ENCODE assay signal across 23 cellular contexts in genomic region chr7:25408861-25409260, GRCh38.
"Had no signal": no experiment of that assay in that cellular context is flagged by ENCODE, and none has a peak within 500 bp of the region (broad histone marks: within the 10 kb centered on the region; RNA-seq: fewer than 3 reads in every experiment).

No MANE protein-coding gene starts in this region.

- H3K4me3 ChIP-seq: cardiac muscle cell, SK-N-MC had no signal

- H3K27me3 ChIP-seq: brain microvascular endothelial cell, cardiac muscle cell had no signal

- ATAC-seq: activated T-helper 17 cell treated with anti-CD3 and anti-CD28 coated beads, Interleukin-2, amount 50 U/mL, for 72 hours; Right ventricle myocardium inferior; T-cell had no signal

- H3K27ac ChIP-seq: brain microvascular endothelial cell, cardiac muscle cell, SK-N-MC had no signal

- DNase-seq: activated CD4-positive, alpha-beta memory T cell treated with anti-CD3 and anti-CD28 coated beads for 36 hours; activated CD4-positive, alpha-beta T cell treated with anti-CD3 and anti-CD28 coated beads, Interleukin-2, amount 10 ng/mL, durations not matched to agents 7 days and 5 days; activated CD4-positive, CD25-positive, alpha-beta regulatory T cell; activated CD8-positive, alpha-beta memory T cell treated with anti-CD3 and anti-CD28 coated beads for 24 hours; activated gamma-delta T cell; activated naive CD4-positive, alpha-beta T cell treated with anti-CD3 and anti-CD28 coated beads for 36 hours; activated T-cell treated with anti-CD3 and anti-CD28 coated beads for 4 hours; activated T-cell treated with anti-CD3 and anti-CD28 coated beads, Interleukin-2, amount 50 U/mL, for 48 hours; brain microvascular endothelial cell; KG1; NCI-H1092; NCI-H2029; NCI-H2107; NCI-H446 treated with DMSO at 0.1 percent for 48 hours; NCI-H526; NCI-H774; T-cell; T-helper 2 cell; T1000 had no signal

- H3K36me3 ChIP-seq: brain microvascular endothelial cell, cardiac muscle cell had no signal
